ENCODE assay signal across 21 cellular contexts in genomic region chr2:33307659-33308311, GRCh38.
"Had no signal": no experiment of that assay in that cellular context is flagged by ENCODE, and none has a peak within 500 bp of the region (broad histone marks: within the 10 kb centered on the region; RNA-seq: fewer than 3 reads in every experiment).

No MANE protein-coding gene starts in this region.

- H3K9me3 ChIP-seq: neutrophil, ovary, prostate gland, right lobe of liver, stomach, suprapubic skin had no signal

- H3K27ac ChIP-seq: cardiac muscle cell, neutrophil, ovary, prostate gland, right lobe of liver, stomach, suprapubic skin had no signal

- H3K4me3 ChIP-seq: cardiac muscle cell, ovary, prostate gland, right lobe of liver, skin epidermis, stomach, suprapubic skin had no signal

- H3K4me1 ChIP-seq: prostate gland, right lobe of liver had no signal

- DNase-seq: activated CD4-positive, alpha-beta memory T cell treated with anti-CD3 and anti-CD28 coated beads for 36 hours; activated CD4-positive, alpha-beta T cell treated with anti-CD3 and anti-CD28 coated beads for 48 hours; activated CD8-positive, alpha-beta memory T cell treated with anti-CD3 and anti-CD28 coated beads, Interleukin-2, amount 10 ng/mL, durations not matched to agents 7 days and 5 days; activated effector memory CD4-positive, alpha-beta T cell treated with anti-CD3 and anti-CD28 coated beads, Interleukin-2, amount 50 U/mL, for 16 hours; activated naive CD4-positive, alpha-beta T cell treated with anti-CD3 and anti-CD28 coated beads, Interleukin-2, amount 10 ng/mL, durations not matched to agents 7 days and 5 days; activated T-cell treated with anti-CD3 and anti-CD28 coated beads for 4 hours; amygdala; effector CD4-positive, alpha-beta T cell; erythroblast; foreskin fibroblast; kidney glomerular epithelial cell; ovary; right lobe of liver; stimulated activated CD4-positive, alpha-beta T cell treated with anti-CD3 and anti-CD28 coated beads, Interleukin-2, amount 100 ng/mL, for 24 hours; stomach had no signal

- H3K36me3 ChIP-seq: neutrophil, ovary, prostate gland, right lobe of liver, stomach, suprapubic skin had no signal

- ATAC-seq: activated CD8-positive, alpha-beta memory T cell treated with anti-CD3 and anti-CD28 coated beads, Interleukin-2, amount 10 ng/mL, durations not matched to agents 7 days and 5 days; right lobe of liver; stimulated activated memory B cell treated with anti-CD40 and anti-IgM and Interleukin-4, amounts not matched to agents 10 μg/mL and 1 μg/mL and 100 μg/mL, for 72 hours had no signal

- H3K27me3 ChIP-seq: cardiac muscle cell, neutrophil, ovary, right lobe of liver, stomach, suprapubic skin had no signal
